In genomic region chr6:110612298-110612697, GRCh38 we compare ENCODE assay signal across 1 cellular context.
TF ChIP-seq lines count a peak whose summit lies in the region.

No MANE protein-coding gene starts in this region.

TF ChIP-seq in WTC11, 78 proteins besides CTCF, POLR2A, EP300 and RAD21:
- TF ChIP-seq HMGXB4 (CRISPR knock-in tag; IDR thresholded peaks at IDR 0.05) (no peak), ZNF281 (CRISPR knock-in tag; IDR thresholded peaks at IDR 0.05) (no peak), ETV6 (CRISPR knock-in tag; IDR thresholded peaks at IDR 0.05) (no peak)
